In the genomic region with DNA sequence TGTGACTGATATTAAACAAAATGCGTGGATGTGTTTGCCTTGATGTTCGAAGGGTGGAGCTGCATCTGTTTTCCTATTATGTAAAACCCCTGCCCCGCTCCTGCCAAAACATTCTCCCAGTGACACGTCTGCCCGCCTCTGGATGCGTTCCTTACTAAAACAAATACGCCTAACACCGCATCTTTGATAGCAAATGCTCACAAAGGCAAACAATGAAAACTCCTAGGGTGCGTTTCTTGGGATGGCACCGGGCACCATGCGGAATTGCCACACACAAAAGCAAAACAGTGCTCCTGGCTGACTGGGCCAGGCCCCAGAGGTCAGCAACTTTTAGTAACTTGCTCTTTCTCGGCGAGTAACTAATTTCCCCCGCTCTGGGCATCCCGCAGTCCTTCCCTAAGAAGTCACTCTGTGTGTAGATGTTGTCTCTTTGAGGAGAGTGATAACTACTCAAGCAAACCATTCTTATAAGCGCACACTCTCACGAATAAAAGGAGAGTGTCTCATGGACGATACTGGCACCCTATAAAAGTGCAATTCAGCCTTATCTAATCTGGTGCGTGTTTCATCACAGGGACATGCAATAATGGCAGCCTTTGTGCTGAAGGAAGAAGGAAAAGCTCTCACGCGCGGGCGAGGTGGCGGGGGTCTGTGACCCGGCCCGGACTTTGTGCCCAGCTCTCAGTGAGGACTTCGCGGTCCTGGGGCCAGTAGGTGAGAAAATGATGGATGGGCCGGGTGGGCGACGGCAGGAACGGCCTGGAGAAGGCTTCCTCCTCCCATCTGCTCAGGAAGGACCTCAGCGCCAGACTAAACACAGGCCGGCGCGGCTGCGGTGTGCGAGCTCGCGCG, we compare ENCODE assay signal across 18 cellular contexts. TPM values are rescaled to one million over a fixed set of nuclear protein-coding genes. Genes with fewer than 3 reads are reported as not detected.
"Had no signal": no experiment of that assay in that cellular context is flagged by ENCODE, and none has a peak within 500 bp of the region (broad histone marks: within the 10 kb centered on the region; RNA-seq: fewer than 3 reads in every experiment).

No MANE protein-coding gene starts in this region.

- H3K27ac ChIP-seq: esophagus squamous epithelium, left lung, prostate gland, sigmoid colon, suprapubic skin had no signal

- H3K27ac Mint-ChIP-seq: activated CD8-positive, alpha-beta T cell treated with anti-CD3 and anti-CD28 coated beads, Interleukin-2, amount 10 ng/mL, durations not matched to agents 7 days and 5 days; activated naive CD4-positive, alpha-beta T cell treated with anti-CD3 and anti-CD28 coated beads, Interleukin-2, amount 10 ng/mL, durations not matched to agents 7 days and 5 days; activated T-helper 1 cell treated with anti-CD3 and anti-CD28 coated beads, Interleukin-12 subunit alpha, Interleukin-12 subunit beta, Interleukin-2, Interleukin-4 antibody, amounts not matched to agents 30 ng/mL and 10 ng/mL and 1 ng/mL, durations not matched to agents 14 hours and 24 hours and 36 hours; brain; natural killer cell had no signal

- DNase-seq: activated CD4-positive, alpha-beta T cell treated with anti-CD3 and anti-CD28 coated beads for 4 hours; activated CD8-positive, alpha-beta T cell treated with anti-CD3 and anti-CD28 coated beads, Interleukin-2, amount 10 ng/mL, durations not matched to agents 7 days and 5 days; activated naive CD4-positive, alpha-beta T cell treated with anti-CD3 and anti-CD28 coated beads, Interleukin-2, amount 10 ng/mL, durations not matched to agents 7 days and 5 days; esophagus squamous epithelium; foreskin fibroblast; left lung; natural killer cell; occipital lobe; sigmoid colon; stimulated activated CD4-positive, alpha-beta T cell treated with anti-CD3 and anti-CD28 coated beads, Interleukin-4, amount 100 ng/mL, for 1 hour; stimulated activated CD8-positive, alpha-beta memory T cell treated with anti-CD3 and anti-CD28 coated beads, Interleukin-4, amount 100 ng/mL, for 48 hours; stimulated activated naive CD8-positive, alpha-beta T cell treated with anti-CD3 and anti-CD28 coated beads, Interleukin-15, Interleukin-2, amounts not matched to agents 100 U/mL and 50 U/mL, for 24 hours had no signal

- H3K9me3 Mint-ChIP-seq: activated naive CD4-positive, alpha-beta T cell treated with anti-CD3 and anti-CD28 coated beads, Interleukin-2, amount 10 ng/mL, durations not matched to agents 7 days and 5 days; activated T-helper 1 cell treated with anti-CD3 and anti-CD28 coated beads, Interleukin-12 subunit alpha, Interleukin-12 subunit beta, Interleukin-2, Interleukin-4 antibody, amounts not matched to agents 30 ng/mL and 10 ng/mL and 1 ng/mL, durations not matched to agents 14 hours and 24 hours and 36 hours; central memory CD8-positive, alpha-beta T cell; natural killer cell had no signal

- H3K36me3 ChIP-seq: esophagus squamous epithelium, left lung, prostate gland, sigmoid colon, suprapubic skin had no signal

- H3K4me3 ChIP-seq: esophagus squamous epithelium, left lung, prostate gland, sigmoid colon, suprapubic skin had no signal

- H3K9me3 ChIP-seq: esophagus squamous epithelium, left lung, prostate gland, sigmoid colon, suprapubic skin had no signal

- H3K4me1 ChIP-seq: prostate gland had no signal

- H3K4me3 Mint-ChIP-seq: activated CD8-positive, alpha-beta T cell treated with anti-CD3 and anti-CD28 coated beads, Interleukin-2, amount 10 ng/mL, durations not matched to agents 7 days and 5 days; activated naive CD4-positive, alpha-beta T cell treated with anti-CD3 and anti-CD28 coated beads, Interleukin-2, amount 10 ng/mL, durations not matched to agents 7 days and 5 days; activated T-helper 1 cell treated with anti-CD3 and anti-CD28 coated beads, Interleukin-12 subunit alpha, Interleukin-12 subunit beta, Interleukin-2, Interleukin-4 antibody, amounts not matched to agents 30 ng/mL and 10 ng/mL and 1 ng/mL, durations not matched to agents 14 hours and 24 hours and 36 hours; central memory CD8-positive, alpha-beta T cell; natural killer cell had no signal

- ATAC-seq: activated CD8-positive, alpha-beta T cell treated with anti-CD3 and anti-CD28 coated beads, Interleukin-2, amount 10 ng/mL, durations not matched to agents 7 days and 5 days; left lung; natural killer cell; stimulated activated naive CD8-positive, alpha-beta T cell treated with anti-CD3 and anti-CD28 coated beads, Interleukin-15, Interleukin-2, amounts not matched to agents 100 U/mL and 50 U/mL, for 24 hours had no signal

- H3K36me3 Mint-ChIP-seq: activated naive CD4-positive, alpha-beta T cell treated with anti-CD3 and anti-CD28 coated beads, Interleukin-2, amount 10 ng/mL, durations not matched to agents 7 days and 5 days; brain; natural killer cell had no signal

RNA-seq across cellular contexts. Expression of a gene that starts 8.7 kb away (rescaled TPM):
- total RNA-seq: activated CD8-positive, alpha-beta T cell treated with anti-CD3 and anti-CD28 coated beads, Interleukin-2, amount 10 ng/mL, durations not matched to agents 7 days and 5 days; T-helper 1 cell treated with Interleukin-12 subunit alpha and Interleukin-12 subunit beta and Interleukin-4 antibody, amounts not matched to agents 30 ng/mL and 1 ng/mL, for 36 hours had no signal
